ENCODE assay signal across 16 cellular contexts in genomic region chr12:13187399-13187798, GRCh38. TPM values are rescaled to one million over a fixed set of nuclear protein-coding genes. Genes with fewer than 3 reads are reported as not detected.
A peak's percentile ranks its signal among the peaks of the same experiment; 100 is the strongest.
DNase-seq lines count a peak whose midpoint lies in the region; ATAC-seq and TF ChIP-seq lines count a peak whose summit lies in the region.
"Had no signal": no experiment of that assay in that cellular context is flagged by ENCODE, and none has a peak within 500 bp of the region (broad histone marks: within the 10 kb centered on the region; RNA-seq: fewer than 3 reads in every experiment).

No MANE protein-coding gene starts in this region.

- H3K4me2 ChIP-seq in osteoblast (ENCODE audit: insufficient read depth, low read length): peak overlapping the region; percentile 33

- intact Hi-C loops in upper lobe of right lung (cut with DNase I): no loop called here

- no peak for ATAC-seq in upper lobe of right lung

- H3K4me3 ChIP-seq in epithelial cell of esophagus (ENCODE audit: low read length) (no peak overlapping the region), osteoblast (ENCODE audit: insufficient read depth, low read length) (no peak overlapping the region), suprapubic skin (no peak overlapping the region), upper lobe of right lung (no peak overlapping the region)
- H3K4me3 ChIP-seq: sigmoid colon, SK-N-MC had no signal

- H3K9me3 ChIP-seq in osteoblast (ENCODE audit: low read depth, low read length) (no peaks in the 10 kb centered on the region), suprapubic skin (no peaks in the 10 kb centered on the region), upper lobe of right lung (no peaks in the 10 kb centered on the region)
- H3K9me3 ChIP-seq: sigmoid colon had no signal

- TF ChIP-seq CTCF in epithelial cell of esophagus (IDR thresholded peaks at IDR 0.05; ENCODE audit: insufficient read depth, low read depth, low read length, missing control alignments): no peak
- TF ChIP-seq CTCF in osteoblast (IDR thresholded peaks at IDR 0.05; ENCODE audit: extremely low read depth, low read depth, low read length): no peak
- no peak for TF ChIP-seq CTCF in suprapubic skin (IDR thresholded peaks at IDR 0.05)
- no peak for TF ChIP-seq CTCF in upper lobe of right lung (IDR thresholded peaks at IDR 0.05)

- H3K4me1 ChIP-seq in osteoblast (ENCODE audit: insufficient read depth, low read length) (peaks cover 14% of the 10 kb centered on the region), suprapubic skin (peaks cover 14% of the 10 kb centered on the region), upper lobe of right lung (no peaks in the 10 kb centered on the region)
- H3K4me1 ChIP-seq: sigmoid colon had no signal

- peak; percentile 62 for DNase-seq in GM04503 (ENCODE audit: low read depth)
- DNase-seq in LHCN-M2 (ENCODE audit: low read depth): peak; percentile 77
- peak; percentile 95 for DNase-seq in epithelial cell of esophagus (ENCODE audit: low read depth)
- peak; percentile 90 for DNase-seq in osteoblast (ENCODE audit: insufficient read length, low spot score, missing footprints)
- DNase-seq in suprapubic skin (ENCODE audit: low spot score in 2 of 2): no peak
- DNase-seq in DMS 273 treated with DMSO at 0.1 percent for 48 hours (lab: John Stamatoyannopoulos, UW): no peak
- DNase-seq in upper lobe of right lung: no peak
- no peak for DNase-seq in effector CD4-positive, alpha-beta T cell
- DNase-seq: activated CD4-positive, alpha-beta T cell treated with anti-CD3 and anti-CD28 coated beads, Interleukin-2, amount 10 ng/mL, durations not matched to agents 24 days and 14 days; activated naive CD4-positive, alpha-beta T cell treated with anti-CD3 and anti-CD28 coated beads, Interleukin-2, amount 10 ng/mL, durations not matched to agents 7 days and 5 days; cortex of kidney; hypothalamus; NCI-H1048; NCI-H748 treated with DMSO at 0.1 percent for 48 hours; sigmoid colon had no signal

- H3K36me3 ChIP-seq in osteoblast (ENCODE audit: insufficient read depth, low read length): no peaks in the 10 kb centered on the region
- no peaks in the 10 kb centered on the region for H3K36me3 ChIP-seq in suprapubic skin
- no peaks in the 10 kb centered on the region for H3K36me3 ChIP-seq in upper lobe of right lung
- H3K36me3 ChIP-seq: sigmoid colon had no signal

- TF ChIP-seq POLR2A in suprapubic skin (IDR thresholded peaks at IDR 0.05): no peak

- no peaks in the 10 kb centered on the region for H3K27me3 ChIP-seq in osteoblast (ENCODE audit: insufficient read depth, low read length)
- no peaks in the 10 kb centered on the region for H3K27me3 ChIP-seq in suprapubic skin
- H3K27me3 ChIP-seq in upper lobe of right lung: no peaks in the 10 kb centered on the region
- H3K27me3 ChIP-seq: sigmoid colon had no signal

- no peaks in the 10 kb centered on the region for H4K20me1 ChIP-seq in osteoblast (ENCODE audit: insufficient read depth, low read length)

- 67% methylated on average over 4 of the region's 4 CpGs for WGBS in suprapubic skin

- H2AFZ ChIP-seq in osteoblast (ENCODE audit: low read length): no peak overlapping the region

- H3K27ac ChIP-seq in osteoblast (ENCODE audit: low read depth, low read length) (peak overlapping the region; percentile 70), suprapubic skin (no peak overlapping the region), upper lobe of right lung (no peak overlapping the region)
- H3K27ac ChIP-seq: sigmoid colon, SK-N-MC had no signal

- no peak for TF ChIP-seq EP300 in suprapubic skin (IDR thresholded peaks at IDR 0.05)

- no peaks in the 10 kb centered on the region for H3K79me2 ChIP-seq in osteoblast (ENCODE audit: insufficient read depth, low read length)

RNA-seq across cellular contexts. Expression of gene EMP1, which starts 9.1 kb away (rescaled TPM):
- total RNA-seq in LHCN-M2 (2014; rRNA removed): 590 and 679 TPM in 2 replicates
- 194 TPM for polyA plus RNA-seq in LHCN-M2 (2012)
- 106 and 114 TPM in 2 replicates for total RNA-seq in osteoblast
- total RNA-seq in suprapubic skin: 1,000 to 10,000 TPM in 2 of 4 donors, 100 to 1,000 TPM in 2; 569 to 2,226 (median 1,259) TPM
- total RNA-seq in upper lobe of right lung: 286 TPM

Comparison
In these comparisons a context has a peak if more than half of its experiments do, and no peak if none do; other contexts are left out.
1. DNase-seq: peak in GM04503 (single experiment), LHCN-M2 (single experiment), epithelial cell of esophagus (single experiment) and osteoblast (single experiment); none in suprapubic skin (0 of 2), DMS 273 treated with DMSO at 0.1 percent for 48 hours (single experiment), upper lobe of right lung (single experiment) and effector CD4-positive, alpha-beta T cell (single experiment).